Comparison of ENCODE assay signal across 1 cellular context in the genomic region with DNA sequence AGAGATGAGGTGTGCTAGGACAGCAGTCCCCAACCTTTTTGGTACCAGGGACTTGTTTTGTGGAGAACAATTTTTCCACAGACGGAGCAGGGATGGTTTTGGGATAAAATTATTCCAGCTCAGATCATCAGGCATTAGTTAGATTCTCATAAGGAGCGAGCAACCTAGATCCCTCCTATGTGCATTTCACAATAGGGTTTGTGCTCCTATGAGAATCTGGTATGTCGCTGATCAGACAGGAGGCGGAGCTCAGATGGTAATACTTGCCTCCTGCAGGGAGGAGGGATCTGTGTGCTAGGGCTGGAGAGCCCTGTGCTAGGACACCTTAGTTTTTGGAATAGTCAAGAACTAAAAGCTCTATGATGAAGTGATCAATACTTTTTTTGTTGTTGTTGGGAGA.
TF ChIP-seq lines count a peak whose summit lies in the region.

No MANE protein-coding gene starts in this region.

TF ChIP-seq in K562, 482 proteins besides CTCF, POLR2A, EP300 and RAD21:
- TF ChIP-seq SNIP1 (IDR thresholded peaks at IDR 0.05; ENCODE audit: low read depth) (no peak), ZNF239 (CRISPR knock-in tag; IDR thresholded peaks at IDR 0.05) (no peak), TBP (optimal IDR thresholded peaks at IDR 0.05; ENCODE audit: low read depth, low read length) (peak; percentile 20), MYBL2 (IDR thresholded peaks at IDR 0.05; ENCODE audit: low read depth) (no peak), MYBL2 (CRISPR knock-in tag; IDR thresholded peaks at IDR 0.05; ENCODE audit: borderline replicate concordance) (no peak), MTF1 (CRISPR knock-in tag; IDR thresholded peaks at IDR 0.05; ENCODE audit: borderline replicate concordance) (no peak), ILK (tag; IDR thresholded peaks at IDR 0.05; ENCODE audit: borderline replicate concordance, low read depth) (no peak), IFI16 (CRISPR knock-in tag; IDR thresholded peaks at IDR 0.05) (no peak), ZNF79 (CRISPR knock-in tag; IDR thresholded peaks at IDR 0.05; ENCODE audit: low read depth) (no peak), MEF2A (IDR thresholded peaks at IDR 0.05; ENCODE audit: control insufficient read depth, low read depth, low read length) (no peak), NEUROD1 (IDR thresholded peaks at IDR 0.05; ENCODE audit: borderline replicate concordance, low read depth, low read length, partially characterized antibody) (no peak), CEBPG (CRISPR knock-in tag; IDR thresholded peaks at IDR 0.05) (peak; percentile 64; the same call in 1 of the 2 replicates), CEBPG (tag; conservative IDR thresholded peaks at IDR 0.05 in 1 of 2, IDR thresholded peaks at IDR 0.05 in 1 of 2) (peak; percentile 66 to 68), SRF (CRISPR knock-in tag; IDR thresholded peaks at IDR 0.05) (peak in 1 of 2 experiments; percentile 66; a peak in 1 of 4 replicates), MAFF (IDR thresholded peaks at IDR 0.05; ENCODE audit: low read length) (no peak), DLX4 (CRISPR knock-in tag; IDR thresholded peaks at IDR 0.05) (no peak), RBFOX2 (IDR thresholded peaks at IDR 0.05; ENCODE audit: low read depth, low read length) (no peak), CBFB (CRISPR knock-in tag; IDR thresholded peaks at IDR 0.05) (no peak), OTX1 (CRISPR knock-in tag; IDR thresholded peaks at IDR 0.05) (no peak), TOE1 (IDR thresholded peaks at IDR 0.05; ENCODE audit: borderline replicate concordance) (no peak), TOE1 (CRISPR knock-in tag; IDR thresholded peaks at IDR 0.05; ENCODE audit: borderline replicate concordance, low read depth) (no peak), ZFPM2 (CRISPR knock-in tag; IDR thresholded peaks at IDR 0.05) (no peak), MIER1 (IDR thresholded peaks at IDR 0.05; ENCODE audit: low read depth) (peak; percentile 27; the same call in 1 of the 2 replicates), ZNF41 (CRISPR knock-in tag; conservative IDR thresholded peaks at IDR 0.05) (no peak), ZNF717 (CRISPR knock-in tag; IDR thresholded peaks at IDR 0.05) (no peak), NCOA4 (IDR thresholded peaks at IDR 0.05; ENCODE audit: partially characterized antibody) (no peak), CEBPB (tag; IDR thresholded peaks at IDR 0.05) (peak; percentile 96), ZNF449 (CRISPR knock-in tag; IDR thresholded peaks at IDR 0.05) (no peak), PTRF (tag; IDR thresholded peaks at IDR 0.05) (no peak)
- TF ChIP-seq, protein P1, sequence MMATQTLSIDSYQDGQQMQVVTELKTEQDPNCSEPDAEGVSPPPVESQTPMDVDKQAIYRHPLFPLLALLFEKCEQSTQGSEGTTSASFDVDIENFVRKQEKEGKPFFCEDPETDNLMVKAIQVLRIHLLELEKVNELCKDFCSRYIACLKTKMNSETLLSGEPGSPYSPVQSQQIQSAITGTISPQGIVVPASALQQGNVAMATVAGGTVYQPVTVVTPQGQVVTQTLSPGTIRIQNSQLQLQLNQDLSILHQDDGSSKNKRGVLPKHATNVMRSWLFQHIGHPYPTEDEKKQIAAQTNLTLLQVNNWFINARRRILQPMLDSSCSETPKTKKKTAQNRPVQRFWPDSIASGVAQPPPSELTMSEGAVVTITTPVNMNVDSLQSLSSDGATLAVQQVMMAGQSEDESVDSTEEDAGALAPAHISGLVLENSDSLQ (IDR thresholded peaks at IDR 0.05): peak; percentile 53; the same call in 1 of the 2 replicates
TF ChIP-seq in K562: peak in this region for 6.
